1 cellular context compared by ENCODE assay signal in genomic region chr11:83159901-83160865, GRCh38.
A peak's percentile ranks its signal among the peaks of the same experiment; 100 is the strongest.
TF ChIP-seq lines count a peak whose summit lies in the region.

No MANE protein-coding gene starts in this region.

TF ChIP-seq in HepG2, 621 proteins besides CTCF, POLR2A, EP300 and RAD21 (continues in another document):
- TF ChIP-seq HDAC1 (CRISPR knock-in tag; IDR thresholded peaks at IDR 0.05) = no peak
- TF ChIP-seq HMG20A (CRISPR knock-in tag; IDR thresholded peaks at IDR 0.05; ENCODE audit: borderline replicate concordance) = no peak
- TF ChIP-seq RFX1 (IDR thresholded peaks at IDR 0.05) = no peak
- TF ChIP-seq RCOR2 (CRISPR knock-in tag; IDR thresholded peaks at IDR 0.05) = no peak
- no peak for TF ChIP-seq BCL3 (CRISPR knock-in tag; IDR thresholded peaks at IDR 0.05)
- TF ChIP-seq ZC3H13 (CRISPR knock-in tag; IDR thresholded peaks at IDR 0.05) = 0 out of 2 replicates have a peak, but pooled peaks have one; percentile 11
- no peak for TF ChIP-seq PAX8 (CRISPR knock-in tag; IDR thresholded peaks at IDR 0.05; ENCODE audit: borderline replicate concordance)
- TF ChIP-seq ZNF503 (CRISPR knock-in tag; IDR thresholded peaks at IDR 0.05) = no peak
- no peak for TF ChIP-seq AGO1 (IDR thresholded peaks at IDR 0.05; ENCODE audit: low read depth, low read length, poor library complexity, severe bottlenecking)
- no peak for TF ChIP-seq HMGA1 (CRISPR knock-in tag; conservative IDR thresholded peaks at IDR 0.05)
- TF ChIP-seq AGO2 (optimal IDR thresholded peaks at IDR 0.05; ENCODE audit: low read depth, low read length) = peak; percentile 11
- TF ChIP-seq ZNF761 (CRISPR knock-in tag; conservative IDR thresholded peaks at IDR 0.05) = no peak
- TF ChIP-seq ZNF20 (CRISPR knock-in tag; IDR thresholded peaks at IDR 0.05) = no peak
- TF ChIP-seq POLR2G (IDR thresholded peaks at IDR 0.05; ENCODE audit: low read depth, low read length) = peak; percentile 66
- no peak for TF ChIP-seq PHF20 (CRISPR knock-in tag; IDR thresholded peaks at IDR 0.05)
- TF ChIP-seq PLRG1 (conservative IDR thresholded peaks at IDR 0.05) = no peak
- TF ChIP-seq ZNF687 (CRISPR knock-in tag; IDR thresholded peaks at IDR 0.05) = no peak
- no peak for TF ChIP-seq ZBTB20 (CRISPR knock-in tag; IDR thresholded peaks at IDR 0.05; ENCODE audit: borderline replicate concordance, low read depth)
- no peak for TF ChIP-seq ZNF3 (CRISPR knock-in tag; IDR thresholded peaks at IDR 0.05)
- TF ChIP-seq ZNF704 (CRISPR knock-in tag; IDR thresholded peaks at IDR 0.05; ENCODE audit: borderline replicate concordance) = no peak
- TF ChIP-seq ZBTB7A (CRISPR knock-in tag; IDR thresholded peaks at IDR 0.05) = no peak
- TF ChIP-seq ZNF781 (CRISPR knock-in tag; IDR thresholded peaks at IDR 0.05; ENCODE audit: borderline replicate concordance, not compliant biosample characterization) = no peak
- TF ChIP-seq POLR2AphosphoS2 (IDR thresholded peaks at IDR 0.05; ENCODE audit: low read depth, low read length) = peak; percentile 77
- no peak for TF ChIP-seq RARA (CRISPR knock-in tag; IDR thresholded peaks at IDR 0.05)
- TF ChIP-seq ZNF788 (CRISPR knock-in tag; IDR thresholded peaks at IDR 0.05; ENCODE audit: borderline replicate concordance) = no peak
- no peak for TF ChIP-seq MAF1 (CRISPR knock-in tag; IDR thresholded peaks at IDR 0.05; ENCODE audit: borderline replicate concordance)
- TF ChIP-seq MED13 (CRISPR knock-in tag; IDR thresholded peaks at IDR 0.05) = no peak
- TF ChIP-seq ZSCAN21 (CRISPR knock-in tag; IDR thresholded peaks at IDR 0.05; ENCODE audit: borderline replicate concordance) = no peak
- no peak for TF ChIP-seq RXRA (CRISPR knock-in tag; IDR thresholded peaks at IDR 0.05)
- no peak for TF ChIP-seq ZBTB14 (CRISPR knock-in tag; IDR thresholded peaks at IDR 0.05)
- TF ChIP-seq TBP (CRISPR knock-in tag; IDR thresholded peaks at IDR 0.05) = no peak
- TF ChIP-seq POGZ (CRISPR knock-in tag; IDR thresholded peaks at IDR 0.05) = no peak
- TF ChIP-seq SETDB1 (CRISPR knock-in tag; IDR thresholded peaks at IDR 0.05; ENCODE audit: borderline replicate concordance) = no peak
- TF ChIP-seq STAT6 (CRISPR knock-in tag; IDR thresholded peaks at IDR 0.05; ENCODE audit: borderline replicate concordance) = no peak
- TF ChIP-seq ZNF18 (CRISPR knock-in tag; IDR thresholded peaks at IDR 0.05; ENCODE audit: insufficient replicate concordance) = no peak
- TF ChIP-seq CENPT (CRISPR knock-in tag; IDR thresholded peaks at IDR 0.05; ENCODE audit: low read depth) = no peak
- TF ChIP-seq U2AF2 (IDR thresholded peaks at IDR 0.05; ENCODE audit: low read depth, low read length) = no peak
- TF ChIP-seq HNRNPL (IDR thresholded peaks at IDR 0.05; ENCODE audit: low read depth, low read length) = no peak
- peak; percentile 51 for TF ChIP-seq RBM22 (optimal IDR thresholded peaks at IDR 0.05; ENCODE audit: low read length)
- no peak for TF ChIP-seq FUBP1 (CRISPR knock-in tag; IDR thresholded peaks at IDR 0.05; ENCODE audit: borderline replicate concordance)
- TF ChIP-seq RBFOX2 (IDR thresholded peaks at IDR 0.05; ENCODE audit: low read depth, low read length) = peak; percentile 45
- TF ChIP-seq TIGD3 (CRISPR knock-in tag; IDR thresholded peaks at IDR 0.05; ENCODE audit: borderline replicate concordance) = no peak
- TF ChIP-seq CHCHD3 (CRISPR knock-in tag; IDR thresholded peaks at IDR 0.05) = no peak
- TF ChIP-seq MEF2D (CRISPR knock-in tag; IDR thresholded peaks at IDR 0.05) = no peak
- TF ChIP-seq HOXA9 (CRISPR knock-in tag; IDR thresholded peaks at IDR 0.05; ENCODE audit: borderline replicate concordance) = no peak
- no peak for TF ChIP-seq ZNF747 (CRISPR knock-in tag; IDR thresholded peaks at IDR 0.05; ENCODE audit: borderline replicate concordance)
- no peak; the same call in 1 of the 2 replicates for TF ChIP-seq SSRP1 (CRISPR knock-in tag; IDR thresholded peaks at IDR 0.05)
- no peak for TF ChIP-seq ZNF878 (CRISPR knock-in tag; IDR thresholded peaks at IDR 0.05)
- no peak for TF ChIP-seq ZNF512 (CRISPR knock-in tag; IDR thresholded peaks at IDR 0.05)
- no peak for TF ChIP-seq SOX13 (IDR thresholded peaks at IDR 0.05)
- TF ChIP-seq SOX13 (CRISPR knock-in tag; conservative IDR thresholded peaks at IDR 0.05 in 1 of 2, IDR thresholded peaks at IDR 0.05 in 1 of 2) = no peak
